19 cellular contexts compared by ENCODE assay signal in the genomic region with DNA sequence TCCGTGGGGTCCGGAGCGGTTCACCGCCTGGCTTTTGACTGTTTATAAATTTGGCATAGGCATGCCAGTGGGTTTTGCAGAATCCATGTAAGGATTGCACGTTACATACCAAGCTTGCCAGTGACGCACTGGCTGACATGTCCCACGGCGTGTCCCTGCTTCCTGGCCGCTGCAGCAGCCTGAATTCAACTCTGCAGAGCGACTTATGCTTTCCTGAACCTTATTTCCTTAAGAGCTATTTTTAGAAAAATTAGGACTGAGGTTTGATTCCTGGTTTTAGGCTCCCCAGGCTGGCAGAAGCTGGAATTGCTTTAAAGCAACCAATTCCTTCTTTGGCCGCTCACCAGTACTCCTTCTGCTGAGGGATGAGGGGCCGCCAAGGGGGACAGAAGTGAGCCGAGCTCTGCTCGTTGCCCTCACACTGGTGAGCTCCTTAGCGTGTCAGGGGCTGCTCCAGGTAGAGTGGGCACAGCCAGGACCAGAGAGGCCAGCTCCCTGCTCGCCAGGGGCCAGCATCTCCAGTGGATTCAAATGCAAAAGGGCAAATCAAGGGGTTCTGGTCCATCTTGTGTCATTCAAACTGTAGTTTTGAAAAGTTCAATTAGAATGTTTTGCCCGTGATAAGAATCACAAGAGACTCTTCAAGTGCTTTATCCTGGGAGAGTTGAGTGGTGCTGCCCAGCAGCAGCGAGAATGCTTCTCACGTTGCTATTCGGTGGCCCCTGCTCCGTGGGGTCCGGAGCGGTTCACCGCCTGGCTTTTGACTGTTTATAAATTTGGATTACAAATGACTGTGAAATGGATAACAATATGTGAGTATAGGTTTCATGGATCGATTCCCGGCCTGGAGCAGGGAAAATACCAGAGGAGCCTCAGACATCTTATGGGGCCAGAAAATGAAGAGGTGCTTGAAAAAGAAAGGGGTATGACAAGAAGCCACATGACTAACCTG. TPM values are rescaled to one million over a fixed set of nuclear protein-coding genes. Genes with fewer than 3 reads are reported as not detected.
DNase-seq lines count a peak whose midpoint lies in the region; ATAC-seq and TF ChIP-seq lines count a peak whose summit lies in the region.
"Had no signal": no experiment of that assay in that cellular context is flagged by ENCODE, and none has a peak within 500 bp of the region (broad histone marks: within the 10 kb centered on the region; RNA-seq: fewer than 3 reads in every experiment).

No MANE protein-coding gene starts in this region.

- peak in 1 of 2 donors; percentile 46 for TF ChIP-seq CTCF in right atrium auricular region (IDR thresholded peaks at IDR 0.05)
- TF ChIP-seq CTCF in endodermal cell (conservative IDR thresholded peaks at IDR 0.05), result no peak
- TF ChIP-seq CTCF in upper lobe of right lung (IDR thresholded peaks at IDR 0.05), result peak; percentile 14
- peak in 1 of 3 experiments; percentile 10 for TF ChIP-seq CTCF in esophagus muscularis mucosa (IDR thresholded peaks at IDR 0.05)

- 78 to 79% methylated on average over 26 of the region's 26 CpGs for WGBS in endodermal cell (ENCODE audit: insufficient coverage in 1 of 2, insufficient read length in 1 of 2), 2 experiments
- WGBS in esophagus muscularis mucosa, result 68% methylated on average over 26 of the region's 26 CpGs

- no peak overlapping the region for H3K27ac ChIP-seq in right atrium auricular region
- H3K27ac ChIP-seq in endodermal cell (ENCODE audit: low read depth, low read length), result no peak overlapping the region
- no peak overlapping the region for H3K27ac ChIP-seq in upper lobe of right lung
- H3K27ac ChIP-seq in esophagus muscularis mucosa (replicated peaks in 1 of 4), result no peak overlapping the region
- H3K27ac ChIP-seq: SK-N-MC, testis had no signal

- H3K4me1 ChIP-seq in right atrium auricular region (no peaks in the 10 kb centered on the region), endodermal cell (ENCODE audit: control insufficient read depth, insufficient read depth, low read length) (no peaks in the 10 kb centered on the region), upper lobe of right lung (no peaks in the 10 kb centered on the region), esophagus muscularis mucosa (peaks cover 0 to 6% (median 5%) of the 10 kb centered on the region in 4 donors)
- H3K4me1 ChIP-seq: testis had no signal

- peaks cover 83% of the 10 kb centered on the region for H3K9me3 Mint-ChIP-seq in endodermal cell

- H3K27me3 Mint-ChIP-seq in endodermal cell (ENCODE audit: insufficient read depth), result peaks cover 8% of the 10 kb centered on the region

- H3K36me3 Mint-ChIP-seq in endodermal cell (ENCODE audit: low read depth), result no peaks in the 10 kb centered on the region
- H3K36me3 Mint-ChIP-seq: CD8-positive, alpha-beta memory T cell had no signal

- intact Hi-C loops in Right ventricle myocardium inferior (cut with DNase I) (no loop called here), upper lobe of right lung (cut with DNase I) (no loop called here), esophagus muscularis mucosa (cut with DNase I) (no loop called here)

- peak; percentile 21 for ATAC-seq in Right ventricle myocardium inferior
- ATAC-seq in upper lobe of right lung, result peak; percentile 35
- no peak for ATAC-seq in GM18867 (IDR thresholded peaks at IDR 0.05; ENCODE audit: unreplicated experiment)
- no peak for ATAC-seq in HG03280 (IDR thresholded peaks at IDR 0.05; ENCODE audit: unreplicated experiment)
- ATAC-seq: HCT116 had no signal

- no peaks in the 10 kb centered on the region for H3K4me1 Mint-ChIP-seq in endodermal cell

- H3K4me3 ChIP-seq in right atrium auricular region (no peak overlapping the region), endodermal cell (ENCODE audit: low read length) (no peak overlapping the region), upper lobe of right lung (no peak overlapping the region), esophagus muscularis mucosa (no peak overlapping the region)
- H3K4me3 ChIP-seq: SK-N-MC, testis had no signal

- no peak overlapping the region for H3K9ac ChIP-seq in endodermal cell (ENCODE audit: extremely low read depth, low read length, poor library complexity, severe bottlenecking)

- no peak for TF ChIP-seq EP300 in esophagus muscularis mucosa (IDR thresholded peaks at IDR 0.05)

- no peak overlapping the region for H3K27ac Mint-ChIP-seq in endodermal cell
- H3K27ac Mint-ChIP-seq: CD8-positive, alpha-beta memory T cell; progenitor cell of endocrine pancreas had no signal

- peak; percentile 69 for DNase-seq in Right ventricle myocardium inferior (ENCODE audit: missing footprints)
- DNase-seq in right atrium auricular region (ENCODE audit: low spot score), result no peak
- peak; percentile 48 for DNase-seq in endodermal cell
- peak; percentile 57 for DNase-seq in left kidney (ENCODE audit: low read depth, low spot score)
- no peak for DNase-seq in upper lobe of right lung
- no peak for DNase-seq in esophagus muscularis mucosa (ENCODE audit: extremely low spot score)
- DNase-seq: CD8-positive, alpha-beta memory T cell; EL; kidney glomerular epithelial cell; NCI-H146; NCI-H510A; testis had no signal

- H3K27me3 ChIP-seq in right atrium auricular region (peaks cover 0 to 2% of the 10 kb centered on the region in 2 donors), endodermal cell (ENCODE audit: control insufficient read depth, insufficient read depth, low read length, poor library complexity, severe bottlenecking) (no peaks in the 10 kb centered on the region), upper lobe of right lung (peaks cover 44% of the 10 kb centered on the region), esophagus muscularis mucosa (peaks cover 0 to 93% (median 22%) of the 10 kb centered on the region in 4 donors)
- H3K27me3 ChIP-seq: testis had no signal

- H3K36me3 ChIP-seq in right atrium auricular region, result no peaks in the 10 kb centered on the region
- H3K36me3 ChIP-seq in endodermal cell (ENCODE audit: control insufficient read depth, insufficient read depth, low read length), result no peaks in the 10 kb centered on the region
- H3K36me3 ChIP-seq in upper lobe of right lung, result no peaks in the 10 kb centered on the region
- no peaks in the 10 kb centered on the region for H3K36me3 ChIP-seq in esophagus muscularis mucosa

- H3K4me3 Mint-ChIP-seq in endodermal cell, result no peak overlapping the region
- H3K4me3 Mint-ChIP-seq: CD8-positive, alpha-beta memory T cell; central memory CD8-positive, alpha-beta T cell had no signal

- TF ChIP-seq POLR2A in esophagus muscularis mucosa (IDR thresholded peaks at IDR 0.05; ENCODE audit: low read depth), result no peak

- H3K9me3 ChIP-seq in right atrium auricular region, result no peaks in the 10 kb centered on the region
- H3K9me3 ChIP-seq in endodermal cell (ENCODE audit: control insufficient read depth, low read length), result peaks cover 10% of the 10 kb centered on the region
- H3K9me3 ChIP-seq in upper lobe of right lung, result no peaks in the 10 kb centered on the region
- H3K9me3 ChIP-seq in esophagus muscularis mucosa, result no peaks in the 10 kb centered on the region
- H3K9me3 ChIP-seq: testis had no signal

RNA-seq across cellular contexts. Expression of a gene that starts 17.5 kb away (rescaled TPM):
- 0.68 TPM for total RNA-seq in Right ventricle myocardium inferior
- total RNA-seq in right atrium auricular region, result 1 to 10 TPM in 1 of 2 donors, under 1 TPM in 1; 0.15 to 1.1 TPM
- total RNA-seq in endodermal cell, result not detected
- polyA plus RNA-seq in endodermal cell (2013, experiment 1 of 2), result 0.32 TPM
- 0.79 TPM for polyA plus RNA-seq in endodermal cell (2013, experiment 2 of 2)
- total RNA-seq in upper lobe of right lung, result 3.7 TPM
- total RNA-seq in esophagus muscularis mucosa, result 1 to 10 TPM in 3 of 4 donors, under 1 TPM in 1; 0.29 to 9.5 (median 3.3) TPM
- total RNA-seq: A172, progenitor cell of endocrine pancreas had no signal

Comparison
In these comparisons a context has a peak if more than half of its experiments do, and no peak if none do; other contexts are left out.
1. DNase-seq: peak in Right ventricle myocardium inferior (single experiment), endodermal cell (single experiment) and left kidney (single experiment); none in right atrium auricular region (single experiment), upper lobe of right lung (single experiment) and esophagus muscularis mucosa (single experiment).
2. ATAC-seq: peak in Right ventricle myocardium inferior (single experiment) and upper lobe of right lung (single experiment); none in GM18867 (single experiment) and HG03280 (single experiment).